ENCODE assay signal across 8 cellular contexts in genomic region chr9:33081128-33081851, GRCh38. TPM values are rescaled to one million over a fixed set of nuclear protein-coding genes. Genes with fewer than 3 reads are reported as not detected.
DNase-seq lines count a peak whose midpoint lies in the region; ATAC-seq, FAIRE-seq and TF ChIP-seq lines count a peak whose summit lies in the region.

No MANE protein-coding gene starts in this region.

- H3K27me3 ChIP-seq in bronchial epithelial cell (ENCODE audit: control insufficient read depth, insufficient read depth, low read length) = no peaks in the 10 kb centered on the region

- peak; percentile 85 for DNase-seq in GDM1 (lab: John Stamatoyannopoulos, UW)
- DNase-seq in NCI-H2107 treated with DMSO at 0.1 percent for 48 hours (lab: John Stamatoyannopoulos, UW; ENCODE audit: unreplicated experiment) = peak; percentile 81
- peak; percentile 66 for DNase-seq in UCSD-AML1 (lab: John Stamatoyannopoulos, UW; ENCODE audit: unreplicated experiment)
- DNase-seq in bronchial epithelial cell (ENCODE audit: low read depth) = peak; percentile 87
- peak; percentile 82 for DNase-seq in inferior parietal cortex (ENCODE audit: extremely low spot score)
- DNase-seq in smooth muscle cell of the brain vasculature (ENCODE audit: low read depth, low spot score) = peak; percentile 84
- DNase-seq in HK-2 (ENCODE audit: unreplicated experiment) = no peak

- FAIRE-seq in bronchial epithelial cell (lab: Jason Lieb, UNC) = no peak

- peak; percentile 55 for TF ChIP-seq CTCF in bronchial epithelial cell (IDR thresholded peaks at IDR 0.05; ENCODE audit: insufficient read depth, low read length, severe bottlenecking)

- H3K36me3 ChIP-seq in bronchial epithelial cell (ENCODE audit: control insufficient read depth, insufficient read depth, low read length) = no peaks in the 10 kb centered on the region

- H3K4me3 ChIP-seq in bronchial epithelial cell (ENCODE audit: low read depth, low read length) = peak overlapping the region; percentile 24

- peak; percentile 41 for ATAC-seq in HG02852 (IDR thresholded peaks at IDR 0.05; ENCODE audit: unreplicated experiment)

RNA-seq across cellular contexts. Expression of gene SMU1, which starts 4.8 kb away (rescaled TPM):
- total RNA-seq in bronchial epithelial cell = 37.9 and 40.5 TPM in 2 replicates

RNA-seq across cellular contexts. Expression of gene DNAJA1, which starts 56.2 kb away (rescaled TPM):
- 26.1 and 27.3 TPM in 2 replicates for total RNA-seq in bronchial epithelial cell
